ENCODE assay signal across 15 cellular contexts in genomic region chr3:100717637-100718487, GRCh38.
"Had no signal": no experiment of that assay in that cellular context is flagged by ENCODE, and none has a peak within 500 bp of the region (broad histone marks: within the 10 kb centered on the region; RNA-seq: fewer than 3 reads in every experiment).

No MANE protein-coding gene starts in this region.

- H3K9me3 Mint-ChIP-seq: activated B cell treated with CpG ODN at 0.5 μM for 24 hours; activated CD4-positive, alpha-beta T cell treated with anti-CD3 and anti-CD28 coated beads, Interleukin-2, amount 10 ng/mL, durations not matched to agents 24 days and 14 days; activated naive CD4-positive, alpha-beta T cell treated with anti-CD3 and anti-CD28 coated beads, Interleukin-2, amount 50 U/mL, for 24 hours; neural crest cell; T-helper 1 cell treated with Interleukin-12 subunit alpha and Interleukin-12 subunit beta and Interleukin-4 antibody, amounts not matched to agents 30 μg/mL and 1 μg/mL, for 36 hours had no signal

- H3K27ac ChIP-seq: esophagus squamous epithelium, parathyroid adenoma, skin epidermis, thyroid gland, uterus had no signal

- H3K4me1 ChIP-seq: parathyroid adenoma had no signal

- H3K9me3 ChIP-seq: esophagus squamous epithelium, thyroid gland, uterus had no signal

- H3K9ac ChIP-seq: parathyroid adenoma had no signal

- H3K27me3 Mint-ChIP-seq: activated B cell treated with CpG ODN at 0.5 μM for 24 hours; activated CD4-positive, alpha-beta T cell treated with anti-CD3 and anti-CD28 coated beads, Interleukin-2, amount 10 ng/mL, durations not matched to agents 24 days and 14 days; activated naive CD4-positive, alpha-beta T cell treated with anti-CD3 and anti-CD28 coated beads, Interleukin-2, amount 50 U/mL, for 24 hours; brain had no signal

- H3K36me3 ChIP-seq: uterus had no signal

- DNase-seq: activated B cell treated with CpG ODN at 0.5 μM for 24 hours; activated CD4-positive, alpha-beta T cell treated with anti-CD3 and anti-CD28 coated beads, Interleukin-2, amount 10 ng/mL, durations not matched to agents 24 days and 14 days; activated effector memory CD4-positive, alpha-beta T cell treated with Interleukin-2 at 50 U/mL for 16 hours; activated T-cell treated with anti-CD3 and anti-CD28 coated beads for 4 hours; esophagus squamous epithelium; foreskin fibroblast; mesenchymal stem cell; thyroid gland; uterus had no signal

- H3K4me3 ChIP-seq: esophagus squamous epithelium, skin epidermis, thyroid gland, uterus had no signal

- H3K27me3 ChIP-seq: esophagus squamous epithelium, thyroid gland, uterus had no signal

- H3K27ac Mint-ChIP-seq: activated B cell treated with CpG ODN at 0.5 μM for 24 hours; activated naive CD4-positive, alpha-beta T cell treated with anti-CD3 and anti-CD28 coated beads, Interleukin-2, amount 50 U/mL, for 24 hours; T-helper 1 cell treated with Interleukin-12 subunit alpha and Interleukin-12 subunit beta and Interleukin-4 antibody, amounts not matched to agents 30 μg/mL and 1 μg/mL, for 36 hours had no signal

- H3K4me3 Mint-ChIP-seq: activated B cell treated with CpG ODN at 0.5 μM for 24 hours; activated CD4-positive, alpha-beta T cell treated with anti-CD3 and anti-CD28 coated beads, Interleukin-2, amount 10 ng/mL, durations not matched to agents 24 days and 14 days; neural crest cell had no signal
